ENCODE assay signal across 11 cellular contexts in the genomic region with DNA sequence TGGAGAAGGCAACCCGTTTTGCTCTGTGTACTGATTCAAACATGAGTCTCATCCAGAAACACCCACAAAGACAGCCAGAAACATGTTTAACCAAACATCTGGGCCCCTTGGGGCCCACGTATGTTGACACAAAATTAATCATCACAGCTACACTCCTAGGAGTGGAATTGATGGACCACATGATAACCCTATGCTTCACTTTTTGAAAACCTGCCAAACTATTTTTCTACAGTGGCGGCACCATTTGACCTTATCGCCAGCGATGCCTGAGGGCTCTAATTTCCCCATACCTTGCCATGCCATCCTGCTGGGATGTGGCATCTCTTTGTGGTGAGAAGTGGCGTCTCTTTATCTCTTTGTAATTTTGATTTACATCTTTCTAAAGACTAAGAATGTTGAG. TPM values are rescaled to one million over a fixed set of nuclear protein-coding genes. Genes with fewer than 3 reads are reported as not detected.
DNase-seq lines count a peak whose midpoint lies in the region; TF ChIP-seq lines count a peak whose summit lies in the region.
"Had no signal": no experiment of that assay in that cellular context is flagged by ENCODE, and none has a peak within 500 bp of the region (broad histone marks: within the 10 kb centered on the region; RNA-seq: fewer than 3 reads in every experiment).

No MANE protein-coding gene starts in this region.

- CTCF ChIA-PET in CD4-positive, alpha-beta memory T cell (lab: Charles Lee; ENCODE audit: partially characterized antibody), result interaction anchor here (7.0 to 10.5 kb wide), 2 partner anchors 150 to 194 kb away, joined by 75 to 115 read pairs; no protein-coding TSS in a partner anchor

- no peaks in the 10 kb centered on the region for H4K20me1 ChIP-seq in BLaER1
- H4K20me1 ChIP-seq in fibroblast of lung (ENCODE audit: control insufficient read depth, extremely low read depth, insufficient read depth, low read length), result no peaks in the 10 kb centered on the region

- H3K4me3 Mint-ChIP-seq in CD4-positive, alpha-beta memory T cell, result no peak overlapping the region

- intact Hi-C loops in ascending aorta (cut with DNase I), result loop anchor here (5.0 kb wide), 1 partner anchor 151 kb away; no protein-coding TSS in a partner anchor
- intact Hi-C loops in CD4-positive, alpha-beta memory T cell (cut with micrococcal nuclease), result no loop called here

- no peaks in the 10 kb centered on the region for H3K27me3 Mint-ChIP-seq in CD4-positive, alpha-beta memory T cell

- no peaks in the 10 kb centered on the region for H3K36me3 Mint-ChIP-seq in CD4-positive, alpha-beta memory T cell

- no peak overlapping the region for H3K9ac ChIP-seq in BLaER1
- no peak overlapping the region for H3K9ac ChIP-seq in fibroblast of lung (ENCODE audit: insufficient read depth, low read length)

- no peak overlapping the region for H3K27ac Mint-ChIP-seq in CD4-positive, alpha-beta memory T cell

- H3K36me3 ChIP-seq in BLaER1 (no peaks in the 10 kb centered on the region), fibroblast of lung (ENCODE audit: control insufficient read depth, insufficient read depth, low read length) (no peaks in the 10 kb centered on the region), ascending aorta (no peaks in the 10 kb centered on the region)
- no peaks in the 10 kb centered on the region for H3K36me3 ChIP-seq in CD4-positive, alpha-beta memory T cell (ENCODE audit: insufficient read depth, low read length)
- H3K36me3 ChIP-seq: esophagus muscularis mucosa, lower lobe of right lung had no signal

- H3K4me2 ChIP-seq in BLaER1 (peak overlapping the region; percentile 67), fibroblast of lung (ENCODE audit: extremely low read depth, insufficient read depth, low read length) (no peak overlapping the region)

- no peaks in the 10 kb centered on the region for H3K79me2 ChIP-seq in fibroblast of lung (ENCODE audit: control insufficient read depth, insufficient read depth, low read length)

- TF ChIP-seq CTCF in fibroblast of lung (conservative IDR thresholded peaks at IDR 0.05 in 1 of 2, IDR thresholded peaks at IDR 0.05 in 1 of 2; ENCODE audit: low read depth in 1 of 2, low read length in 2 of 2) (no peak), ascending aorta (IDR thresholded peaks at IDR 0.05) (no peak)

- H3K9me3 ChIP-seq in BLaER1 (0 out of 2 replicates have a peak, but pooled peaks cover 2% of the 10 kb centered on the region), fibroblast of lung (ENCODE audit: control insufficient read depth, insufficient read depth, low read depth, low read length) (no peaks in the 10 kb centered on the region), ascending aorta (no peaks in the 10 kb centered on the region)
- H3K9me3 ChIP-seq in CD4-positive, alpha-beta memory T cell (ENCODE audit: control insufficient read depth in 1 of 2, low read length in 2 of 2), result no peaks in the 10 kb centered on the region
- H3K9me3 ChIP-seq: esophagus muscularis mucosa, lower lobe of right lung had no signal

- peak overlapping the region; percentile 12; the same call in 1 of the 2 replicates for H3K27ac ChIP-seq in BLaER1
- no peak overlapping the region for H3K27ac ChIP-seq in fibroblast of lung (ENCODE audit: insufficient read depth, low read length)
- no peak overlapping the region for H3K27ac ChIP-seq in ascending aorta
- H3K27ac ChIP-seq in CD4-positive, alpha-beta memory T cell (ENCODE audit: low read depth, low read length), result no peak overlapping the region
- H3K27ac ChIP-seq: esophagus muscularis mucosa, lower lobe of right lung had no signal

- DNase-seq in H4 (ENCODE audit: low spot score) (peak; percentile 58), NCI-H748 treated with DMSO at 0.1 percent for 48 hours (lab: John Stamatoyannopoulos, UW) (peak; percentile 75), fibroblast of lung (ENCODE audit: low read depth in 2 of 2) (peak; percentile 51 to 52), AG08395 (ENCODE audit: low spot score) (no peak), NCI-H446 treated with DMSO at 0.1 percent for 48 hours (lab: John Stamatoyannopoulos, UW) (no peak), ascending aorta (ENCODE audit: low spot score in 2 of 2) (no peak)
- DNase-seq in CD4-positive, alpha-beta memory T cell, result no peak
- DNase-seq: activated CD4-positive, alpha-beta T cell treated with anti-CD3 and anti-CD28 coated beads for 1 hour; lower lobe of right lung had no signal

- H3K27me3 ChIP-seq in BLaER1 (no peaks in the 10 kb centered on the region), fibroblast of lung (ENCODE audit: control insufficient read depth, insufficient read depth, low read length) (no peaks in the 10 kb centered on the region), ascending aorta (no peaks in the 10 kb centered on the region)
- H3K27me3 ChIP-seq in CD4-positive, alpha-beta memory T cell (ENCODE audit: insufficient read depth, low read length), result no peaks in the 10 kb centered on the region
- H3K27me3 ChIP-seq: esophagus muscularis mucosa had no signal

- no peak overlapping the region for H2AFZ ChIP-seq in fibroblast of lung (ENCODE audit: low read length)

- POLR2A ChIA-PET in CD4-positive, alpha-beta memory T cell (lab: Charles Lee; ENCODE audit: partially characterized antibody), result no interaction called here

- H3K4me3 ChIP-seq in BLaER1 (no peak overlapping the region), fibroblast of lung (replicated peaks in 1 of 4; ENCODE audit: control extremely low read depth in 1 of 4, insufficient read depth in 1 of 4, low read depth in 3 of 4, low read length in 4 of 4) (no peak overlapping the region), ascending aorta (no peak overlapping the region)
- H3K4me3 ChIP-seq in CD4-positive, alpha-beta memory T cell (ENCODE audit: low read length in 2 of 2), result no peak overlapping the region
- H3K4me3 ChIP-seq: esophagus muscularis mucosa, lower lobe of right lung had no signal

- peaks cover 47% of the 10 kb centered on the region for H3K4me1 ChIP-seq in BLaER1
- peaks cover 5% of the 10 kb centered on the region for H3K4me1 ChIP-seq in fibroblast of lung (ENCODE audit: control insufficient read depth, extremely low read depth, insufficient read depth, low read length)
- H3K4me1 ChIP-seq in ascending aorta, result no peaks in the 10 kb centered on the region
- H3K4me1 ChIP-seq in CD4-positive, alpha-beta memory T cell (ENCODE audit: insufficient read depth, low read length), result no peaks in the 10 kb centered on the region
- H3K4me1 ChIP-seq: esophagus muscularis mucosa, lower lobe of right lung had no signal

- H3K9me3 Mint-ChIP-seq in CD4-positive, alpha-beta memory T cell, result no peaks in the 10 kb centered on the region

- H3K4me1 Mint-ChIP-seq in CD4-positive, alpha-beta memory T cell, result peaks cover 0 to 2% (median 0%) of the 10 kb centered on the region in 4 donors

RNA-seq across cellular contexts. Expression of a gene that starts 38.5 kb away (rescaled TPM):
- total RNA-seq in H4 (2014; rRNA removed; shearing (Covaris generic)), result 142 and 149 TPM in 2 replicates
- total RNA-seq in fibroblast of lung (72.8 and 74.5 TPM in 2 replicates), ascending aorta (52.2 TPM)
- polyA plus RNA-seq in fibroblast of lung, result 78.7 and 79.4 TPM in 2 replicates
- 65.4 and 79.1 TPM in 2 replicates for polyA plus RNA-seq in fibroblast of lung (2012)
- 11.2 and 30.5 TPM in 2 replicates for polyA minus RNA-seq in fibroblast of lung (ENCODE audit: low replicate concordance)
- 10 to 100 TPM; 59.7 to 62.0 TPM for total RNA-seq in CD4-positive, alpha-beta memory T cell
- polyA plus RNA-seq in CD4-positive, alpha-beta memory T cell, result 100 to 1,000 TPM; 119 to 139 TPM

RNA-seq across cellular contexts. Expression of a gene that starts 38.8 kb away (rescaled TPM):
- 12.3 and 13.2 TPM in 2 replicates for total RNA-seq in H4 (2014; rRNA removed; shearing (Covaris generic))
- 8.1 and 8.5 TPM in 2 replicates for total RNA-seq in fibroblast of lung
- 5.2 and 7.5 TPM in 2 replicates for polyA plus RNA-seq in fibroblast of lung
- polyA plus RNA-seq in fibroblast of lung (2012), result 3.3 and 4.3 TPM in 2 replicates
- 1.8 TPM in 1 of 2 replicates, not detected in the other for polyA minus RNA-seq in fibroblast of lung (ENCODE audit: low replicate concordance)
- 10.3 TPM for total RNA-seq in ascending aorta
- total RNA-seq in CD4-positive, alpha-beta memory T cell, result 10 to 100 TPM in 1 of 2 experiments, 1 to 10 TPM in 1; 9.9 to 13.1 TPM
- polyA plus RNA-seq in CD4-positive, alpha-beta memory T cell, result 1 to 10 TPM; 3.6 to 7.8 TPM

Comparison
In these comparisons a context has a peak if more than half of its experiments do, and no peak if none do; other contexts are left out.
1. DNase-seq: peak in H4 (single experiment), NCI-H748 treated with DMSO at 0.1 percent for 48 hours (single experiment) and fibroblast of lung (2 of 2); none in AG08395 (single experiment), NCI-H446 treated with DMSO at 0.1 percent for 48 hours (single experiment), ascending aorta (0 of 2) and CD4-positive, alpha-beta memory T cell (0 of 5).